ENCODE assay signal across 27 cellular contexts in genomic region chr20:38941726-38942389, GRCh38. TPM values are rescaled to one million over a fixed set of nuclear protein-coding genes. Genes with fewer than 3 reads are reported as not detected.
DNase-seq lines count a peak whose midpoint lies in the region; ATAC-seq and TF ChIP-seq lines count a peak whose summit lies in the region.
"Had no signal": no experiment of that assay in that cellular context is flagged by ENCODE, and none has a peak within 500 bp of the region (broad histone marks: within the 10 kb centered on the region; RNA-seq: fewer than 3 reads in every experiment).

No MANE protein-coding gene starts in this region.

- RAD21 ChIA-PET in HCT116 (lab: Charles Lee; ENCODE audit: low non-redundant PET in 1 of 2, low total read pairs in 2 of 2, uncharacterized antibody in 2 of 2, unreplicated experiment in 2 of 2) = no interaction called here

- H3K4me3 ChIP-seq in HCT116 (replicated peaks in 1 of 2; ENCODE audit: low read depth in 1 of 2, low read length in 2 of 2) = no peak overlapping the region
- H3K4me3 ChIP-seq in astrocyte of the cerebellum (ENCODE audit: low read depth, low read length) = no peak overlapping the region
- H3K4me3 ChIP-seq: body of pancreas had no signal

- no peak overlapping the region for H3K9ac ChIP-seq in HCT116 (ENCODE audit: low read length)

- H3K4me3 Mint-ChIP-seq in neural crest cell = no peak overlapping the region
- H3K4me3 Mint-ChIP-seq in osteocyte (ENCODE audit: unreplicated experiment) = no peak overlapping the region
- no peak overlapping the region for H3K4me3 Mint-ChIP-seq in activated T-cell treated with anti-CD3 and anti-CD28 coated beads, Interleukin-2, amount 50 U/mL, for 24 hours
- H3K4me3 Mint-ChIP-seq: activated naive CD8-positive, alpha-beta T cell treated with anti-CD3 and anti-CD28 coated beads, Interleukin-2, amount 50 U/mL, for 24 hours; CD8-positive, alpha-beta memory T cell; IgD-negative memory B cell; memory B cell; T-helper 17 cell had no signal

- H3K9me3 Mint-ChIP-seq in neural crest cell = no peaks in the 10 kb centered on the region
- no peaks in the 10 kb centered on the region for H3K9me3 Mint-ChIP-seq in osteocyte (ENCODE audit: unreplicated experiment)
- H3K9me3 Mint-ChIP-seq in activated T-cell treated with anti-CD3 and anti-CD28 coated beads, Interleukin-2, amount 50 U/mL, for 24 hours = no peaks in the 10 kb centered on the region
- H3K9me3 Mint-ChIP-seq: activated naive CD8-positive, alpha-beta T cell treated with anti-CD3 and anti-CD28 coated beads, Interleukin-2, amount 50 U/mL, for 24 hours; CD8-positive, alpha-beta memory T cell; IgD-negative memory B cell; memory B cell had no signal

- no peak for TF ChIP-seq RAD21 in HCT116 (IDR thresholded peaks at IDR 0.05; ENCODE audit: low read depth)

- H3K4me1 ChIP-seq in HCT116 (ENCODE audit: control insufficient read depth in 1 of 2, insufficient read depth in 2 of 2, low read length in 2 of 2) = no peaks in the 10 kb centered on the region
- H3K4me1 ChIP-seq: body of pancreas had no signal

- H3K9me3 ChIP-seq in HCT116 (ENCODE audit: control insufficient read depth in 1 of 2, insufficient read depth in 1 of 2, low read depth in 1 of 2, low read length in 2 of 2) = no peaks in the 10 kb centered on the region
- H3K9me3 ChIP-seq: body of pancreas, neutrophil had no signal

- no peak for TF ChIP-seq POLR2A in HCT116 (IDR thresholded peaks at IDR 0.05; ENCODE audit: borderline replicate concordance, extremely low read depth, insufficient read depth, insufficient read length)

- in situ Hi-C loops in astrocyte of the cerebellum (cut with HindIII; ENCODE audit: low sequenced_read_pairs) = no loop called here

- BruUV-seq in HCT116 (replicated peaks; lab: Mats Ljungman, UMichigan) = no TSS peak

- peak in 2 of 3 experiments; percentile 16 to 33; a peak in 3 of 6 replicates for TF ChIP-seq CTCF in HCT116 (IDR thresholded peaks at IDR 0.05 in 2 of 3, conservative IDR thresholded peaks at IDR 0.05 in 1 of 3; ENCODE audit: borderline replicate concordance in 1 of 3, insufficient read depth in 1 of 3, low read depth in 2 of 3, low read length in 2 of 3)
- TF ChIP-seq CTCF in astrocyte of the cerebellum (IDR thresholded peaks at IDR 0.05; ENCODE audit: low read depth, low read length, missing control alignments) = peak; percentile 20
- peak; percentile 18 for TF ChIP-seq CTCF in neural crest cell (conservative IDR thresholded peaks at IDR 0.05)
- no peak for TF ChIP-seq CTCF in osteocyte (IDR thresholded peaks at IDR 0.05)

- no peaks in the 10 kb centered on the region; the same call in 1 of the 2 replicates for H4K20me1 ChIP-seq in HCT116 (ENCODE audit: insufficient read depth)

- H3K4me2 ChIP-seq in HCT116 (ENCODE audit: low read length) = no peak overlapping the region

- H3K27me3 ChIP-seq in HCT116 (ENCODE audit: insufficient read depth, low read length) = no peaks in the 10 kb centered on the region
- H3K27me3 ChIP-seq: body of pancreas, neutrophil had no signal

- CTCF ChIA-PET in HCT116 (lab: Charles Lee) = interaction anchor here (1.0 kb wide), 1 partner anchor 16 kb away, joined by 4 read pairs; the partner anchor contains the start of gene FAM83D

- no peak overlapping the region; the same call in 1 of the 2 replicates for H3K27ac ChIP-seq in HCT116 (ENCODE audit: low read depth, low read length)
- H3K27ac ChIP-seq: 22Rv1, body of pancreas, neutrophil, VCaP had no signal

- peaks cover 38 to 57% of the 10 kb centered on the region in 2 experiments for H3K36me3 ChIP-seq in HCT116 (ENCODE audit: control insufficient read depth in 1 of 2, insufficient read depth in 2 of 2, low read length in 2 of 2)

- DNase-seq in DMS53 (lab: John Stamatoyannopoulos, UW) = peak; percentile 21
- no peak for DNase-seq in DMS53 treated with DMSO at 0.1 percent for 48 hours (lab: John Stamatoyannopoulos, UW; ENCODE audit: unreplicated experiment)
- no peak for DNase-seq in HCT116 (ENCODE audit: low read depth, low spot score)
- DNase-seq in astrocyte of the cerebellum (ENCODE audit: low read depth) = no peak
- DNase-seq in neural crest cell (ENCODE audit: low read depth, low spot score) = no peak
- no peak for DNase-seq in NCI-H1048 (lab: John Stamatoyannopoulos, UW)
- no peak for DNase-seq in osteocyte (ENCODE audit: extremely low spot score, unreplicated experiment)
- DNase-seq in activated T-cell treated with anti-CD3 and anti-CD28 coated beads, Interleukin-2, amount 50 U/mL, for 24 hours = no peak
- DNase-seq: activated CD4-positive, alpha-beta T cell treated with anti-CD3 and anti-CD28 coated beads, Interleukin-2, amount 50 U/mL, for 1 hour; activated CD8-positive, alpha-beta memory T cell treated with anti-CD3 and anti-CD28 coated beads, Interleukin-2, amount 50 U/mL, for 4 hours; activated naive CD8-positive, alpha-beta T cell treated with anti-CD3 and anti-CD28 coated beads, Interleukin-2, amount 50 U/mL, for 24 hours; AML-193; body of pancreas; CD8-positive, alpha-beta memory T cell; DMS79 treated with DMSO at 0.1 percent for 48 hours; H7; left cardiac atrium; MM.1S; NCI-H146; NCI-H69; RPMI8226; T-helper 17 cell had no signal

- intact Hi-C loops in HCT116 (cut with micrococcal nuclease) = no loop called here

- H3K9me2 ChIP-seq in HCT116 (ENCODE audit: insufficient read depth) = no peaks in the 10 kb centered on the region

- H3K27ac Mint-ChIP-seq in neural crest cell (ENCODE audit: unreplicated experiment) (peak overlapping the region; percentile 90), osteocyte (ENCODE audit: unreplicated experiment) (no peak overlapping the region)
- H3K27ac Mint-ChIP-seq in activated T-cell treated with anti-CD3 and anti-CD28 coated beads, Interleukin-2, amount 50 U/mL, for 24 hours = no peak overlapping the region
- H3K27ac Mint-ChIP-seq: activated naive CD8-positive, alpha-beta T cell treated with anti-CD3 and anti-CD28 coated beads, Interleukin-2, amount 50 U/mL, for 24 hours; IgD-negative memory B cell; memory B cell; T-helper 17 cell had no signal

- peaks cover 96% of the 10 kb centered on the region for H3K79me2 ChIP-seq in HCT116 (ENCODE audit: insufficient read depth, low read length)

- peaks cover 13% of the 10 kb centered on the region for H3K36me3 Mint-ChIP-seq in neural crest cell (ENCODE audit: low read depth)
- H3K36me3 Mint-ChIP-seq in osteocyte (ENCODE audit: unreplicated experiment) = no peaks in the 10 kb centered on the region
- peaks cover 58% of the 10 kb centered on the region for H3K36me3 Mint-ChIP-seq in activated T-cell treated with anti-CD3 and anti-CD28 coated beads, Interleukin-2, amount 50 U/mL, for 24 hours (ENCODE audit: low read depth)

- no peak overlapping the region for H2AFZ ChIP-seq in HCT116 (ENCODE audit: low read depth, low read length, poor library complexity, severe bottlenecking)

- H3K27me3 Mint-ChIP-seq in neural crest cell (ENCODE audit: low read depth) = no peaks in the 10 kb centered on the region
- no peaks in the 10 kb centered on the region for H3K27me3 Mint-ChIP-seq in osteocyte (ENCODE audit: unreplicated experiment)
- no peaks in the 10 kb centered on the region for H3K27me3 Mint-ChIP-seq in activated T-cell treated with anti-CD3 and anti-CD28 coated beads, Interleukin-2, amount 50 U/mL, for 24 hours
- H3K27me3 Mint-ChIP-seq: activated naive CD8-positive, alpha-beta T cell treated with anti-CD3 and anti-CD28 coated beads, Interleukin-2, amount 50 U/mL, for 24 hours; CD8-positive, alpha-beta memory T cell; IgD-negative memory B cell; memory B cell; T-helper 17 cell had no signal

- POLR2A ChIA-PET in HCT116 (lab: Charles Lee) = interaction anchor here (1.9 kb wide), 1 partner anchor 15 kb away, joined by 10 read pairs; the partner anchor contains the start of gene FAM83D

- no peaks in the 10 kb centered on the region for H3K4me1 Mint-ChIP-seq in neural crest cell
- no peaks in the 10 kb centered on the region for H3K4me1 Mint-ChIP-seq in osteocyte (ENCODE audit: unreplicated experiment)
- peaks cover 2% of the 10 kb centered on the region for H3K4me1 Mint-ChIP-seq in activated T-cell treated with anti-CD3 and anti-CD28 coated beads, Interleukin-2, amount 50 U/mL, for 24 hours (ENCODE audit: low read depth)
- H3K4me1 Mint-ChIP-seq: activated naive CD8-positive, alpha-beta T cell treated with anti-CD3 and anti-CD28 coated beads, Interleukin-2, amount 50 U/mL, for 24 hours; CD8-positive, alpha-beta memory T cell; memory B cell had no signal

- peak; percentile 78 for ATAC-seq in HCT116
- ATAC-seq: activated naive CD8-positive, alpha-beta T cell treated with anti-CD3 and anti-CD28 coated beads, Interleukin-2, amount 50 U/mL, for 24 hours; body of pancreas; left cardiac atrium; T-helper 17 cell had no signal

TF ChIP-seq in HCT116, 20 proteins besides CTCF, POLR2A, EP300 and RAD21 (continues in another document):
- TF ChIP-seq TCF7L2 (IDR thresholded peaks at IDR 0.05; ENCODE audit: borderline replicate concordance, extremely low read depth, insufficient read depth, insufficient read length) = no peak
- no peak for TF ChIP-seq CBX3 (IDR thresholded peaks at IDR 0.05; ENCODE audit: low read depth)
- TF ChIP-seq ATF3 (IDR thresholded peaks at IDR 0.05) = no peak
- no peak for TF ChIP-seq MAX (IDR thresholded peaks at IDR 0.05)
- TF ChIP-seq CEBPB (IDR thresholded peaks at IDR 0.05; ENCODE audit: low read depth) = no peak
- no peak for TF ChIP-seq ZNF274 (IDR thresholded peaks at IDR 0.05; ENCODE audit: low read depth, low read length)
- no peak for TF ChIP-seq ZFX (IDR thresholded peaks at IDR 0.05)
- no peak for TF ChIP-seq EGR1 (IDR thresholded peaks at IDR 0.05; ENCODE audit: low read depth)
- TF ChIP-seq POLR2AphosphoS5 (IDR thresholded peaks at IDR 0.05; ENCODE audit: low read depth, low read length) = no peak

RNA-seq across cellular contexts. Expression of gene FAM83D, which starts 15.6 kb away (rescaled TPM):
- total RNA-seq in HCT116 (2021; ENCODE audit: unreplicated experiment) = 51.1 TPM
- 46.7 and 56.9 TPM in 2 replicates for polyA plus RNA-seq in HCT116 (2012)
- total RNA-seq in neural crest cell = 37.9 and 38.6 TPM in 2 replicates
- 4.6 TPM in 2 replicates for total RNA-seq in osteocyte

RNA-seq across cellular contexts. Expression of gene DHX35, which starts 20.3 kb away (rescaled TPM):
- total RNA-seq in HCT116 (2021; ENCODE audit: unreplicated experiment) (11.2 TPM), neural crest cell (20.7 and 22.8 TPM in 2 replicates), osteocyte (10.1 and 10.3 TPM in 2 replicates)
- 4.7 and 6.0 TPM in 2 replicates for polyA plus RNA-seq in HCT116 (2012)
